ENCODE assay signal across 1 cellular context in genomic region chr14:89146291-89146690, GRCh38.
TF ChIP-seq lines count a peak whose summit lies in the region.

No MANE protein-coding gene starts in this region.

TF ChIP-seq in SK-N-SH treated with all-trans-retinoic acid at 6 μM for 48 hours, 23 proteins besides CTCF, POLR2A, EP300 and RAD21 (continued from another document):
- TF ChIP-seq ZNF565 (CRISPR knock-in tag; conservative IDR thresholded peaks at IDR 0.05; ENCODE audit: low read depth) = no peak
- TF ChIP-seq ZFP30 (CRISPR knock-in tag; IDR thresholded peaks at IDR 0.05) = no peak
- no peak for TF ChIP-seq OSR1 (CRISPR knock-in tag; IDR thresholded peaks at IDR 0.05)
- TF ChIP-seq TCF4 (CRISPR knock-in tag; IDR thresholded peaks at IDR 0.05; ENCODE audit: borderline replicate concordance) = no peak
- TF ChIP-seq CSRNP3 (CRISPR knock-in tag; IDR thresholded peaks at IDR 0.05) = no peak
TF ChIP-seq in SK-N-SH treated with all-trans-retinoic acid at 6 μM for 48 hours: peak in this region for 0.
